3 cellular contexts compared by ENCODE assay signal in the genomic region with DNA sequence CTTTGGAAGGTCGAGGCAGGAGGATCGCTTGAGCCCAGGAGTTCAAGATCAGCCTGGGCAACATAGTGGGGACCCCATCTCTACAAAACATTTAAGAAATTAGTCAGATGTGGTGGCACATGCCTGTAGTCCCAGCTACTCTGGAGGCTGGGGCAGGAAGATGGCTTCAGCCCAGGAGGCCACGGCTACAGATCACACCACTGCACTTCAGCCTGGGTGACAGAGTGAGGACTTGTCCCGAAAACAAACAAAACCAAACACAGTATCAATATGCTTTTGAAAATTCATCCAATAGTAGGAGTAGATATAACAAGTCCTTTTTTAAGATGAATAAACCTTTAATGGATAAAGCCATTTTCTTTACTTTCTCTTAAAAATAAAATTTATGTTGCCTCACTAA.
TF ChIP-seq lines count a peak whose summit lies in the region.

No MANE protein-coding gene starts in this region.

TF ChIP-seq in GM23338, 12 proteins besides CTCF, POLR2A, EP300 and RAD21 (continues in another document):
- TF ChIP-seq, protein P1, sequence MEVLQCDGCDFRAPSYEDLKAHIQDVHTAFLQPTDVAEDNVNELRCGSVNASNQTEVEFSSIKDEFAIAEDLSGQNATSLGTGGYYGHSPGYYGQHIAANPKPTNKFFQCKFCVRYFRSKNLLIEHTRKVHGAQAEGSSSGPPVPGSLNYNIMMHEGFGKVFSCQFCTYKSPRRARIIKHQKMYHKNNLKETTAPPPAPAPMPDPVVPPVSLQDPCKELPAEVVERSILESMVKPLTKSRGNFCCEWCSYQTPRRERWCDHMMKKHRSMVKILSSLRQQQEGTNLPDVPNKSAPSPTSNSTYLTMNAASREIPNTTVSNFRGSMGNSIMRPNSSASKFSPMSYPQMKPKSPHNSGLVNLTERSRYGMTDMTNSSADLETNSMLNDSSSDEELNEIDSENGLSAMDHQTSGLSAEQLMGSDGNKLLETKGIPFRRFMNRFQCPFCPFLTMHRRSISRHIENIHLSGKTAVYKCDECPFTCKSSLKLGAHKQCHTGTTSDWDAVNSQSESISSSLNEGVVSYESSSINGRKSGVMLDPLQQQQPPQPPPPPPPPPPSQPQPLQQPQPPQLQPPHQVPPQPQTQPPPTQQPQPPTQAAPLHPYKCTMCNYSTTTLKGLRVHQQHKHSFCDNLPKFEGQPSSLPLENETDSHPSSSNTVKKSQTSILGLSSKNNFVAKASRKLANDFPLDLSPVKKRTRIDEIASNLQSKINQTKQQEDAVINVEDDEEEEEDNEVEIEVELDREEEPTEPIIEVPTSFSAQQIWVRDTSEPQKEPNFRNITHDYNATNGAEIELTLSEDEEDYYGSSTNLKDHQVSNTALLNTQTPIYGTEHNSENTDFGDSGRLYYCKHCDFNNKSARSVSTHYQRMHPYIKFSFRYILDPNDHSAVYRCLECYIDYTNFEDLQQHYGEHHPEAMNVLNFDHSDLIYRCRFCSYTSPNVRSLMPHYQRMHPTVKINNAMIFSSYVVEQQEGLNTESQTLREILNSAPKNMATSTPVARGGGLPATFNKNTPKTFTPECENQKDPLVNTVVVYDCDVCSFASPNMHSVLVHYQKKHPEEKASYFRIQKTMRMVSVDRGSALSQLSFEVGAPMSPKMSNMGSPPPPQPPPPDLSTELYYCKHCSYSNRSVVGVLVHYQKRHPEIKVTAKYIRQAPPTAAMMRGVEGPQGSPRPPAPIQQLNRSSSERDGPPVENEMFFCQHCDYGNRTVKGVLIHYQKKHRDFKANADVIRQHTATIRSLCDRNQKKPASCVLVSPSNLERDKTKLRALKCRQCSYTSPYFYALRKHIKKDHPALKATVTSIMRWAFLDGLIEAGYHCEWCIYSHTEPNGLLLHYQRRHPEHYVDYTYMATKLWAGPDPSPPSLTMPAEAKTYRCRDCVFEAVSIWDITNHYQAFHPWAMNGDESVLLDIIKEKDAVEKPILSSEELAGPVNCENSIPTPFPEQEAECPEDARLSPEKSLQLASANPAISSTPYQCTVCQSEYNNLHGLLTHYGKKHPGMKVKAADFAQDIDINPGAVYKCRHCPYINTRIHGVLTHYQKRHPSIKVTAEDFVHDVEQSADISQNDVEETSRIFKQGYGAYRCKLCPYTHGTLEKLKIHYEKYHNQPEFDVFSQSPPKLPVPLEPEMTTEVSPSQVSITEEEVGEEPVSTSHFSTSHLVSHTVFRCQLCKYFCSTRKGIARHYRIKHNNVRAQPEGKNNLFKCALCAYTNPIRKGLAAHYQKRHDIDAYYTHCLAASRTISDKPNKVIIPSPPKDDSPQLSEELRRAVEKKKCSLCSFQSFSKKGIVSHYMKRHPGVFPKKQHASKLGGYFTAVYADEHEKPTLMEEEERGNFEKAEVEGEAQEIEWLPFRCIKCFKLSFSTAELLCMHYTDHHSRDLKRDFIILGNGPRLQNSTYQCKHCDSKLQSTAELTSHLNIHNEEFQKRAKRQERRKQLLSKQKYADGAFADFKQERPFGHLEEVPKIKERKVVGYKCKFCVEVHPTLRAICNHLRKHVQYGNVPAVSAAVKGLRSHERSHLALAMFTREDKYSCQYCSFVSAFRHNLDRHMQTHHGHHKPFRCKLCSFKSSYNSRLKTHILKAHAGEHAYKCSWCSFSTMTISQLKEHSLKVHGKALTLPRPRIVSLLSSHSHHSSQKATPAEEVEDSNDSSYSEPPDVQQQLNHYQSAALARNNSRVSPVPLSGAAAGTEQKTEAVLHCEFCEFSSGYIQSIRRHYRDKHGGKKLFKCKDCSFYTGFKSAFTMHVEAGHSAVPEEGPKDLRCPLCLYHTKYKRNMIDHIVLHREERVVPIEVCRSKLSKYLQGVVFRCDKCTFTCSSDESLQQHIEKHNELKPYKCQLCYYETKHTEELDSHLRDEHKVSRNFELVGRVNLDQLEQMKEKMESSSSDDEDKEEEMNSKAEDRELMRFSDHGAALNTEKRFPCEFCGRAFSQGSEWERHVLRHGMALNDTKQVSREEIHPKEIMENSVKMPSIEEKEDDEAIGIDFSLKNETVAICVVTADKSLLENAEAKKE (CRISPR knock-in tag; IDR thresholded peaks at IDR 0.05) = no peak
- TF ChIP-seq EZH2 (IDR thresholded peaks at IDR 0.05; ENCODE audit: low read depth, unreplicated experiment) (no peak), POLR2AphosphoS5 (IDR thresholded peaks at IDR 0.05; ENCODE audit: low read depth) (no peak), EZH2phosphoT487 (IDR thresholded peaks at IDR 0.05; ENCODE audit: unreplicated experiment) (no peak)

TF ChIP-seq in GM12878, 131 proteins besides CTCF, POLR2A, EP300 and RAD21:
- TF ChIP-seq, protein P2, sequence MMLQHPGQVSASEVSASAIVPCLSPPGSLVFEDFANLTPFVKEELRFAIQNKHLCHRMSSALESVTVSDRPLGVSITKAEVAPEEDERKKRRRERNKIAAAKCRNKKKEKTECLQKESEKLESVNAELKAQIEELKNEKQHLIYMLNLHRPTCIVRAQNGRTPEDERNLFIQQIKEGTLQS (IDR thresholded peaks at IDR 0.05; ENCODE audit: borderline replicate concordance, extremely low read depth, low read depth, low read length) = no peak
- TF ChIP-seq ZBED1 (IDR thresholded peaks at IDR 0.05; ENCODE audit: borderline replicate concordance) (no peak), KDM1A (IDR thresholded peaks at IDR 0.05; ENCODE audit: borderline replicate concordance) (no peak)
- TF ChIP-seq, protein P3, sequence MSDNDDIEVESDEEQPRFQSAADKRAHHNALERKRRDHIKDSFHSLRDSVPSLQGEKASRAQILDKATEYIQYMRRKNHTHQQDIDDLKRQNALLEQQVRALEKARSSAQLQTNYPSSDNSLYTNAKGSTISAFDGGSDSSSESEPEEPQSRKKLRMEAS (IDR thresholded peaks at IDR 0.05; ENCODE audit: low read depth, low read length) = no peak
TF ChIP-seq in GM12878: peak in this region for 0.

TF ChIP-seq in HepG2, 621 proteins besides CTCF, POLR2A, EP300 and RAD21:
- TF ChIP-seq DPF2 (CRISPR knock-in tag; IDR thresholded peaks at IDR 0.05; ENCODE audit: borderline replicate concordance, low read depth) = no peak
- TF ChIP-seq SKI (IDR thresholded peaks at IDR 0.05; ENCODE audit: partially characterized antibody) = no peak
- TF ChIP-seq YEATS2 (CRISPR knock-in tag; IDR thresholded peaks at IDR 0.05; ENCODE audit: borderline replicate concordance) = no peak
- TF ChIP-seq SP140L (CRISPR knock-in tag; IDR thresholded peaks at IDR 0.05; ENCODE audit: borderline replicate concordance) = no peak
- TF ChIP-seq, protein P4, sequence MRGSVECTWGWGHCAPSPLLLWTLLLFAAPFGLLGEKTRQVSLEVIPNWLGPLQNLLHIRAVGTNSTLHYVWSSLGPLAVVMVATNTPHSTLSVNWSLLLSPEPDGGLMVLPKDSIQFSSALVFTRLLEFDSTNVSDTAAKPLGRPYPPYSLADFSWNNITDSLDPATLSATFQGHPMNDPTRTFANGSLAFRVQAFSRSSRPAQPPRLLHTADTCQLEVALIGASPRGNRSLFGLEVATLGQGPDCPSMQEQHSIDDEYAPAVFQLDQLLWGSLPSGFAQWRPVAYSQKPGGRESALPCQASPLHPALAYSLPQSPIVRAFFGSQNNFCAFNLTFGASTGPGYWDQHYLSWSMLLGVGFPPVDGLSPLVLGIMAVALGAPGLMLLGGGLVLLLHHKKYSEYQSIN (CRISPR knock-in tag; IDR thresholded peaks at IDR 0.05; ENCODE audit: borderline replicate concordance) = no peak
